1 cellular context compared by ENCODE assay signal in genomic region chr9:37364751-37365360, GRCh38.
TF ChIP-seq lines count a peak whose summit lies in the region.

No MANE protein-coding gene starts in this region.

TF ChIP-seq in GM12878, 131 proteins besides CTCF, POLR2A, EP300 and RAD21 (continued from another document):
- TF ChIP-seq SMC3 (IDR thresholded peaks at IDR 0.05; ENCODE audit: borderline replicate concordance, low read length) (peak; percentile 45; the same call in 1 of the 2 replicates), E2F8 (IDR thresholded peaks at IDR 0.05; ENCODE audit: low read depth, partially characterized antibody) (no peak), BMI1 (IDR thresholded peaks at IDR 0.05; ENCODE audit: borderline replicate concordance) (no peak), ESRRA (IDR thresholded peaks at IDR 0.05; ENCODE audit: low read length) (no peak), IRF3 (IDR thresholded peaks at IDR 0.05) (no peak)
